18 cellular contexts compared by ENCODE assay signal in genomic region chr10:122494173-122494820, GRCh38. TPM values are rescaled to one million over a fixed set of nuclear protein-coding genes. Genes with fewer than 3 reads are reported as not detected.
DNase-seq lines count a peak whose midpoint lies in the region; ATAC-seq and TF ChIP-seq lines count a peak whose summit lies in the region.
"Had no signal": no experiment of that assay in that cellular context is flagged by ENCODE, and none has a peak within 500 bp of the region (broad histone marks: within the 10 kb centered on the region; RNA-seq: fewer than 3 reads in every experiment).

No MANE protein-coding gene starts in this region.

- intact Hi-C loops in sciatic nerve (cut with DNase I), result no loop called here
- intact Hi-C loops in natural killer cell (cut with micrococcal nuclease), result no loop called here

- H3K4me3 Mint-ChIP-seq in natural killer cell, result no peak overlapping the region

- H3K4me3 ChIP-seq in ACC112 (ENCODE audit: low read depth, low read length) (peak overlapping the region; percentile 68), esophagus (ENCODE audit: low read depth in 1 of 2, low read length in 2 of 2) (no peak overlapping the region)
- H3K4me3 ChIP-seq: adrenal gland, pancreas had no signal

- H3K27me3 ChIP-seq in ACC112 (ENCODE audit: insufficient read depth, low read length) (no peaks in the 10 kb centered on the region), esophagus (ENCODE audit: control insufficient read depth in 1 of 2, insufficient read depth in 2 of 2, low read length in 2 of 2) (no peaks in the 10 kb centered on the region)
- H3K27me3 ChIP-seq: adrenal gland, pancreas had no signal

- DNase-seq in sciatic nerve (ENCODE audit: low spot score) (peak; percentile 48), natural killer cell (no peak), GM19238 (ENCODE audit: insufficient read length, low spot score) (no peak)
- no peak for DNase-seq in activated CD8-positive, alpha-beta memory T cell treated with anti-CD3 and anti-CD28 coated beads, Interleukin-2, amount 50 U/mL, for 4 hours
- DNase-seq: activated T-cell treated with anti-CD3 and anti-CD28 coated beads, Interleukin-2, amount 50 U/mL, for 48 hours; adrenal gland; effector CD4-positive, alpha-beta T cell; MV-4-11; NCI-H2171 treated with DMSO at 0.1 percent for 48 hours; NK-92 treated with Interleukin-12 subunit alpha and Interleukin-12 subunit beta, amount 100 ng/mL, for 24 hours; SHP77 treated with DMSO at 0.1 percent for 48 hours; stimulated activated CD4-positive, alpha-beta T cell treated with anti-CD3 and anti-CD28 coated beads, Interleukin-12 subunit alpha, Interleukin-12 subunit beta, amount 100 ng/mL, for 4 hours had no signal

- ATAC-seq in sciatic nerve (no peak), natural killer cell (no peak), GM21717 (IDR thresholded peaks at IDR 0.05; ENCODE audit: unreplicated experiment) (no peak)

- H3K27ac ChIP-seq in ACC112 (ENCODE audit: low read depth, low read length) (peak overlapping the region; percentile 97), angular gyrus (ENCODE audit: low read depth, low read length) (peak overlapping the region; percentile 58), esophagus (ENCODE audit: low read depth in 2 of 2, low read length in 1 of 2) (peak overlapping the region; percentile 37 to 45)
- H3K27ac ChIP-seq: pancreas had no signal

- no peak overlapping the region for H2AFZ ChIP-seq in ACC112 (ENCODE audit: low read length, unreplicated experiment)

- peaks cover 81% of the 10 kb centered on the region for H3K4me1 ChIP-seq in ACC112 (ENCODE audit: control insufficient read depth, insufficient read depth, low read length, unreplicated experiment)
- H3K4me1 ChIP-seq in esophagus (ENCODE audit: control insufficient read depth in 2 of 2, insufficient read depth in 2 of 2, low read length in 1 of 2), result peaks cover 0 to 15% of the 10 kb centered on the region in 2 donors
- H3K4me1 ChIP-seq: pancreas had no signal

- no peaks in the 10 kb centered on the region for H3K36me3 Mint-ChIP-seq in natural killer cell

- no peaks in the 10 kb centered on the region for H3K9me3 ChIP-seq in esophagus (ENCODE audit: control insufficient read depth in 2 of 2, insufficient read depth in 1 of 2, low read depth in 1 of 2, low read length in 1 of 2)
- H3K9me3 ChIP-seq: adrenal gland, pancreas had no signal

- H3K27me3 Mint-ChIP-seq in natural killer cell (ENCODE audit: low read depth in 2 of 2), result peaks cover 8 to 28% of the 10 kb centered on the region in 2 donors

- WGBS in esophagus, 2 donors, result 64 to 76% methylated on average over 20 of the region's 20 CpGs

- no peak overlapping the region for H3K27ac Mint-ChIP-seq in natural killer cell

- peaks cover 0 to under 1% of the 10 kb centered on the region in 2 donors for H3K4me1 Mint-ChIP-seq in natural killer cell

- no peaks in the 10 kb centered on the region for H3K9me3 Mint-ChIP-seq in natural killer cell

- H3K36me3 ChIP-seq in ACC112 (ENCODE audit: insufficient read depth, low read length) (peaks cover 7% of the 10 kb centered on the region), esophagus (ENCODE audit: control insufficient read depth in 2 of 2, insufficient read depth in 2 of 2, low read length in 1 of 2) (no peaks in the 10 kb centered on the region)
- H3K36me3 ChIP-seq: pancreas had no signal

- TF ChIP-seq CTCF in natural killer cell (IDR thresholded peaks at IDR 0.05), result no peak

- H3K79me2 ChIP-seq in ACC112 (ENCODE audit: control insufficient read depth, insufficient read depth, low read length, unreplicated experiment), result peaks cover 34% of the 10 kb centered on the region

RNA-seq across cellular contexts. Expression of gene HTRA1, which starts 32.9 kb away (rescaled TPM):
- polyA plus RNA-seq in esophagus, result 10 to 100 TPM; 11.7 to 19.5 TPM
- 123 TPM for total RNA-seq in sciatic nerve
- not detected for total RNA-seq in natural killer cell

RNA-seq across cellular contexts. Expression of gene ARMS2, which starts 39.8 kb away (rescaled TPM):
- not detected for polyA plus RNA-seq in esophagus
- not detected for total RNA-seq in sciatic nerve
- not detected for total RNA-seq in natural killer cell
- total RNA-seq: A673, adrenal gland, pancreas had no signal
- polyA plus RNA-seq: pancreas had no signal

Comparison
In these comparisons a context has a peak if more than half of its experiments do, and no peak if none do; other contexts are left out.
1. H3K27ac ChIP-seq: peak in every context shown above with its lines; median percentile 97 in ACC112; 58 in angular gyrus; 41 in esophagus.
2. RNA of gene HTRA1, which starts 32.9 kb away (total RNA-seq): 123 TPM in sciatic nerve (single experiment); not detected in natural killer cell; every median in the first group is over 100 times any median in the second.